Comparison of ENCODE assay signal across 1 cellular context in the genomic region with DNA sequence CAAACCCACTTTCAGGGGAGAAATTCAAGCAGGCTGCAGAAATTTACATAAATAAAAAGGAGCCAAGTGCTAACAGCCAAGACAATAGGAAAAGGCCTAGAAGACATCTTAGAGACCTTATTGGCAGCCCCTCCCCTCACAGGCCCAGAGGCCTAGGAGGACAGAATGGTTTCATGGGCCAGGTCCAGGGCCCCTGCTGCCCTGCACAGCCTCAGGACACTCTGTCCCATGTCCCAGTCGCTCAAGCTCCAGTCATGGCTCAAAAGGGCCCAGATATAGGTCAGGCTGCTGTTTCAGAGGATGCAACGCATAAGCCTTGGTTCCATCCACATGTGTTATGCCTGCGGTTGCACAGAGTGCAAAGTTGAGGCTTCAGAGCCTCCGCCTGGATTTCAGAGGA.
TF ChIP-seq lines count a peak whose summit lies in the region.

No MANE protein-coding gene starts in this region.

TF ChIP-seq in K562, 482 proteins besides CTCF, POLR2A, EP300 and RAD21:
- TF ChIP-seq TRIM28 (IDR thresholded peaks at IDR 0.05) (peak; percentile 64; the same call in 1 of the 2 replicates), PTRF (tag; IDR thresholded peaks at IDR 0.05) (no peak), RBM25 (IDR thresholded peaks at IDR 0.05; ENCODE audit: low read depth, low read length, severe bottlenecking) (no peak), ZBTB7A (IDR thresholded peaks at IDR 0.05; ENCODE audit: borderline replicate concordance, control insufficient read depth, low read depth, low read length) (no peak), ARNT (IDR thresholded peaks at IDR 0.05) (no peak), GABPB2 (CRISPR knock-in tag; conservative IDR thresholded peaks at IDR 0.05) (no peak), ZNF282 (CRISPR knock-in tag; IDR thresholded peaks at IDR 0.05) (no peak), GTF2F1 (IDR thresholded peaks at IDR 0.05; ENCODE audit: low read depth, low read length) (no peak), ARID4B (CRISPR knock-in tag; IDR thresholded peaks at IDR 0.05) (no peak), ZFP36 (IDR thresholded peaks at IDR 0.05; ENCODE audit: low read depth, low read length, partially characterized antibody) (peak; percentile 92), CEBPZ (IDR thresholded peaks at IDR 0.05; ENCODE audit: borderline replicate concordance, low read depth, low read length) (peak; percentile 61; the same call in 1 of the 2 replicates), CTCFL (IDR thresholded peaks at IDR 0.05; ENCODE audit: borderline replicate concordance, insufficient read depth, low read depth, low read length, poor library complexity, severe bottlenecking) (no peak), PHTF2 (CRISPR knock-in tag; IDR thresholded peaks at IDR 0.05) (no peak), ZNF133 (CRISPR knock-in tag; IDR thresholded peaks at IDR 0.05) (no peak), ZBTB26 (CRISPR knock-in tag; IDR thresholded peaks at IDR 0.05) (no peak)
- TF ChIP-seq, protein P1, sequence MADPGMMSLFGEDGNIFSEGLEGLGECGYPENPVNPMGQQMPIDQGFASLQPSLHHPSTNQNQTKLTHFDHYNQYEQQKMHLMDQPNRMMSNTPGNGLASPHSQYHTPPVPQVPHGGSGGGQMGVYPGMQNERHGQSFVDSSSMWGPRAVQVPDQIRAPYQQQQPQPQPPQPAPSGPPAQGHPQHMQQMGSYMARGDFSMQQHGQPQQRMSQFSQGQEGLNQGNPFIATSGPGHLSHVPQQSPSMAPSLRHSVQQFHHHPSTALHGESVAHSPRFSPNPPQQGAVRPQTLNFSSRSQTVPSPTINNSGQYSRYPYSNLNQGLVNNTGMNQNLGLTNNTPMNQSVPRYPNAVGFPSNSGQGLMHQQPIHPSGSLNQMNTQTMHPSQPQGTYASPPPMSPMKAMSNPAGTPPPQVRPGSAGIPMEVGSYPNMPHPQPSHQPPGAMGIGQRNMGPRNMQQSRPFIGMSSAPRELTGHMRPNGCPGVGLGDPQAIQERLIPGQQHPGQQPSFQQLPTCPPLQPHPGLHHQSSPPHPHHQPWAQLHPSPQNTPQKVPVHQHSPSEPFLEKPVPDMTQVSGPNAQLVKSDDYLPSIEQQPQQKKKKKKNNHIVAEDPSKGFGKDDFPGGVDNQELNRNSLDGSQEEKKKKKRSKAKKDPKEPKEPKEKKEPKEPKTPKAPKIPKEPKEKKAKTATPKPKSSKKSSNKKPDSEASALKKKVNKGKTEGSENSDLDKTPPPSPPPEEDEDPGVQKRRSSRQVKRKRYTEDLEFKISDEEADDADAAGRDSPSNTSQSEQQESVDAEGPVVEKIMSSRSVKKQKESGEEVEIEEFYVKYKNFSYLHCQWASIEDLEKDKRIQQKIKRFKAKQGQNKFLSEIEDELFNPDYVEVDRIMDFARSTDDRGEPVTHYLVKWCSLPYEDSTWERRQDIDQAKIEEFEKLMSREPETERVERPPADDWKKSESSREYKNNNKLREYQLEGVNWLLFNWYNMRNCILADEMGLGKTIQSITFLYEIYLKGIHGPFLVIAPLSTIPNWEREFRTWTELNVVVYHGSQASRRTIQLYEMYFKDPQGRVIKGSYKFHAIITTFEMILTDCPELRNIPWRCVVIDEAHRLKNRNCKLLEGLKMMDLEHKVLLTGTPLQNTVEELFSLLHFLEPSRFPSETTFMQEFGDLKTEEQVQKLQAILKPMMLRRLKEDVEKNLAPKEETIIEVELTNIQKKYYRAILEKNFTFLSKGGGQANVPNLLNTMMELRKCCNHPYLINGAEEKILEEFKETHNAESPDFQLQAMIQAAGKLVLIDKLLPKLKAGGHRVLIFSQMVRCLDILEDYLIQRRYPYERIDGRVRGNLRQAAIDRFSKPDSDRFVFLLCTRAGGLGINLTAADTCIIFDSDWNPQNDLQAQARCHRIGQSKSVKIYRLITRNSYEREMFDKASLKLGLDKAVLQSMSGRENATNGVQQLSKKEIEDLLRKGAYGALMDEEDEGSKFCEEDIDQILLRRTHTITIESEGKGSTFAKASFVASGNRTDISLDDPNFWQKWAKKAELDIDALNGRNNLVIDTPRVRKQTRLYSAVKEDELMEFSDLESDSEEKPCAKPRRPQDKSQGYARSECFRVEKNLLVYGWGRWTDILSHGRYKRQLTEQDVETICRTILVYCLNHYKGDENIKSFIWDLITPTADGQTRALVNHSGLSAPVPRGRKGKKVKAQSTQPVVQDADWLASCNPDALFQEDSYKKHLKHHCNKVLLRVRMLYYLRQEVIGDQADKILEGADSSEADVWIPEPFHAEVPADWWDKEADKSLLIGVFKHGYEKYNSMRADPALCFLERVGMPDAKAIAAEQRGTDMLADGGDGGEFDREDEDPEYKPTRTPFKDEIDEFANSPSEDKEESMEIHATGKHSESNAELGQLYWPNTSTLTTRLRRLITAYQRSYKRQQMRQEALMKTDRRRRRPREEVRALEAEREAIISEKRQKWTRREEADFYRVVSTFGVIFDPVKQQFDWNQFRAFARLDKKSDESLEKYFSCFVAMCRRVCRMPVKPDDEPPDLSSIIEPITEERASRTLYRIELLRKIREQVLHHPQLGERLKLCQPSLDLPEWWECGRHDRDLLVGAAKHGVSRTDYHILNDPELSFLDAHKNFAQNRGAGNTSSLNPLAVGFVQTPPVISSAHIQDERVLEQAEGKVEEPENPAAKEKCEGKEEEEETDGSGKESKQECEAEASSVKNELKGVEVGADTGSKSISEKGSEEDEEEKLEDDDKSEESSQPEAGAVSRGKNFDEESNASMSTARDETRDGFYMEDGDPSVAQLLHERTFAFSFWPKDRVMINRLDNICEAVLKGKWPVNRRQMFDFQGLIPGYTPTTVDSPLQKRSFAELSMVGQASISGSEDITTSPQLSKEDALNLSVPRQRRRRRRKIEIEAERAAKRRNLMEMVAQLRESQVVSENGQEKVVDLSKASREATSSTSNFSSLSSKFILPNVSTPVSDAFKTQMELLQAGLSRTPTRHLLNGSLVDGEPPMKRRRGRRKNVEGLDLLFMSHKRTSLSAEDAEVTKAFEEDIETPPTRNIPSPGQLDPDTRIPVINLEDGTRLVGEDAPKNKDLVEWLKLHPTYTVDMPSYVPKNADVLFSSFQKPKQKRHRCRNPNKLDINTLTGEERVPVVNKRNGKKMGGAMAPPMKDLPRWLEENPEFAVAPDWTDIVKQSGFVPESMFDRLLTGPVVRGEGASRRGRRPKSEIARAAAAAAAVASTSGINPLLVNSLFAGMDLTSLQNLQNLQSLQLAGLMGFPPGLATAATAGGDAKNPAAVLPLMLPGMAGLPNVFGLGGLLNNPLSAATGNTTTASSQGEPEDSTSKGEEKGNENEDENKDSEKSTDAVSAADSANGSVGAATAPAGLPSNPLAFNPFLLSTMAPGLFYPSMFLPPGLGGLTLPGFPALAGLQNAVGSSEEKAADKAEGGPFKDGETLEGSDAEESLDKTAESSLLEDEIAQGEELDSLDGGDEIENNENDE (IDR thresholded peaks at IDR 0.05; ENCODE audit: low read depth, low read length), result no peak
- TF ChIP-seq, protein P2, sequence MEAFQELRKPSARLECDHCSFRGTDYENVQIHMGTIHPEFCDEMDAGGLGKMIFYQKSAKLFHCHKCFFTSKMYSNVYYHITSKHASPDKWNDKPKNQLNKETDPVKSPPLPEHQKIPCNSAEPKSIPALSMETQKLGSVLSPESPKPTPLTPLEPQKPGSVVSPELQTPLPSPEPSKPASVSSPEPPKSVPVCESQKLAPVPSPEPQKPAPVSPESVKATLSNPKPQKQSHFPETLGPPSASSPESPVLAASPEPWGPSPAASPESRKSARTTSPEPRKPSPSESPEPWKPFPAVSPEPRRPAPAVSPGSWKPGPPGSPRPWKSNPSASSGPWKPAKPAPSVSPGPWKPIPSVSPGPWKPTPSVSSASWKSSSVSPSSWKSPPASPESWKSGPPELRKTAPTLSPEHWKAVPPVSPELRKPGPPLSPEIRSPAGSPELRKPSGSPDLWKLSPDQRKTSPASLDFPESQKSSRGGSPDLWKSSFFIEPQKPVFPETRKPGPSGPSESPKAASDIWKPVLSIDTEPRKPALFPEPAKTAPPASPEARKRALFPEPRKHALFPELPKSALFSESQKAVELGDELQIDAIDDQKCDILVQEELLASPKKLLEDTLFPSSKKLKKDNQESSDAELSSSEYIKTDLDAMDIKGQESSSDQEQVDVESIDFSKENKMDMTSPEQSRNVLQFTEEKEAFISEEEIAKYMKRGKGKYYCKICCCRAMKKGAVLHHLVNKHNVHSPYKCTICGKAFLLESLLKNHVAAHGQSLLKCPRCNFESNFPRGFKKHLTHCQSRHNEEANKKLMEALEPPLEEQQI (IDR thresholded peaks at IDR 0.05), result no peak
TF ChIP-seq in K562: peak in this region for 3.
